Comparison of ENCODE assay signal across 1 cellular context in the genomic region with DNA sequence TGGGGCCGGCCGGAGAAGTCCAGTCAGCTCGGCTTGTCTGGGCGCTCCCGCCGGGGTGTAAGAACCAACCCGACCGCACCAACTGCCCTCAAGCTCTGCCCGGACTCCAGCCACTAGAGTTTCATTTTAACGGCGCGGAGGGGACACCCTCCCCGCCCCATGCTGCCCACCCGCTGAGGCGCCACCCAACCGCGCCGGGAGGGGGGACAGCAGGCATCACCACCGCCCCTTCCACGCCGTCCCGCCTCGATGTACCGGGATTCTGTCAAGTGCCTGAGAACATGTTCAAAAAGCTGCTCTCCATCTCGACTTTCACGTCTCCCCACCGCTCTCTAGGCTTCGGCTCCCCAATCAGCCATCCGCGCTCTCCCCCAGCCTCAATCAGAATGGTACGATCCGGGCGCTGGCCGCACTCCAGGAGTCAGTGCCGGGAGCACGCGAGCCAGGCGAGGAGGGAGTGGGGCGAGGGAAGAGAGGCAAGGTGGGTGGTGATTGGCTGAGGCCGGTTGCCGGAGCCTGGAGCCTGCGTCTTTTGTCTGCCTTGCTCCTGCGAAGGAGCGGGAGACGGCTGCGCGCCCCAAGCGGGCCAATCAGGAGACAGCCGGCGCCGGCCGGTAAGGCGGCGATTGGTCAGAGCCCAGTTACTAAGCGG.
TF ChIP-seq lines count a peak whose summit lies in the region.

Gene PIK3R3 (minus strand): TSS at position 101 of the 652 bp plus-strand sequence. CDS start 677 bp downstream, outside the sequence.

TF ChIP-seq in WTC11, 78 proteins besides CTCF, POLR2A, EP300 and RAD21 (continued from another document and continues in another):
- TF ChIP-seq, protein P1, sequence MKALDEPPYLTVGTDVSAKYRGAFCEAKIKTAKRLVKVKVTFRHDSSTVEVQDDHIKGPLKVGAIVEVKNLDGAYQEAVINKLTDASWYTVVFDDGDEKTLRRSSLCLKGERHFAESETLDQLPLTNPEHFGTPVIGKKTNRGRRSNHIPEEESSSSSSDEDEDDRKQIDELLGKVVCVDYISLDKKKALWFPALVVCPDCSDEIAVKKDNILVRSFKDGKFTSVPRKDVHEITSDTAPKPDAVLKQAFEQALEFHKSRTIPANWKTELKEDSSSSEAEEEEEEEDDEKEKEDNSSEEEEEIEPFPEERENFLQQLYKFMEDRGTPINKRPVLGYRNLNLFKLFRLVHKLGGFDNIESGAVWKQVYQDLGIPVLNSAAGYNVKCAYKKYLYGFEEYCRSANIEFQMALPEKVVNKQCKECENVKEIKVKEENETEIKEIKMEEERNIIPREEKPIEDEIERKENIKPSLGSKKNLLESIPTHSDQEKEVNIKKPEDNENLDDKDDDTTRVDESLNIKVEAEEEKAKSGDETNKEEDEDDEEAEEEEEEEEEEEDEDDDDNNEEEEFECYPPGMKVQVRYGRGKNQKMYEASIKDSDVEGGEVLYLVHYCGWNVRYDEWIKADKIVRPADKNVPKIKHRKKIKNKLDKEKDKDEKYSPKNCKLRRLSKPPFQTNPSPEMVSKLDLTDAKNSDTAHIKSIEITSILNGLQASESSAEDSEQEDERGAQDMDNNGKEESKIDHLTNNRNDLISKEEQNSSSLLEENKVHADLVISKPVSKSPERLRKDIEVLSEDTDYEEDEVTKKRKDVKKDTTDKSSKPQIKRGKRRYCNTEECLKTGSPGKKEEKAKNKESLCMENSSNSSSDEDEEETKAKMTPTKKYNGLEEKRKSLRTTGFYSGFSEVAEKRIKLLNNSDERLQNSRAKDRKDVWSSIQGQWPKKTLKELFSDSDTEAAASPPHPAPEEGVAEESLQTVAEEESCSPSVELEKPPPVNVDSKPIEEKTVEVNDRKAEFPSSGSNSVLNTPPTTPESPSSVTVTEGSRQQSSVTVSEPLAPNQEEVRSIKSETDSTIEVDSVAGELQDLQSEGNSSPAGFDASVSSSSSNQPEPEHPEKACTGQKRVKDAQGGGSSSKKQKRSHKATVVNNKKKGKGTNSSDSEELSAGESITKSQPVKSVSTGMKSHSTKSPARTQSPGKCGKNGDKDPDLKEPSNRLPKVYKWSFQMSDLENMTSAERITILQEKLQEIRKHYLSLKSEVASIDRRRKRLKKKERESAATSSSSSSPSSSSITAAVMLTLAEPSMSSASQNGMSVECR (CRISPR knock-in tag; IDR thresholded peaks at IDR 0.05; ENCODE audit: borderline replicate concordance) = peak; percentile 96; the same call in 1 of the 2 replicates
- peak; percentile 92; the same call in 1 of the 2 replicates for TF ChIP-seq TP53 (CRISPR knock-in tag; IDR thresholded peaks at IDR 0.05)
- no peak for TF ChIP-seq SMAD4 (CRISPR knock-in tag; IDR thresholded peaks at IDR 0.05)
- no peak; the same call in 1 of the 2 replicates for TF ChIP-seq ESRRA (CRISPR knock-in tag; IDR thresholded peaks at IDR 0.05; ENCODE audit: borderline replicate concordance)
- TF ChIP-seq, protein P2, sequence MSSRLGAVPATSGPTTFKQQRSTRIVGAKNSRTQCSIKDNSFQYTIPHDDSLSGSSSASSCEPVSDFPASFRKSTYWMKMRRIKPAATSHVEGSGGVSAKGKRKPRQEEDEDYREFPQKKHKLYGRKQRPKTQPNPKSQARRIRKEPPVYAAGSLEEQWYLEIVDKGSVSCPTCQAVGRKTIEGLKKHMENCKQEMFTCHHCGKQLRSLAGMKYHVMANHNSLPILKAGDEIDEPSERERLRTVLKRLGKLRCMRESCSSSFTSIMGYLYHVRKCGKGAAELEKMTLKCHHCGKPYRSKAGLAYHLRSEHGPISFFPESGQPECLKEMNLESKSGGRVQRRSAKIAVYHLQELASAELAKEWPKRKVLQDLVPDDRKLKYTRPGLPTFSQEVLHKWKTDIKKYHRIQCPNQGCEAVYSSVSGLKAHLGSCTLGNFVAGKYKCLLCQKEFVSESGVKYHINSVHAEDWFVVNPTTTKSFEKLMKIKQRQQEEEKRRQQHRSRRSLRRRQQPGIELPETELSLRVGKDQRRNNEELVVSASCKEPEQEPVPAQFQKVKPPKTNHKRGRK (CRISPR knock-in tag; IDR thresholded peaks at IDR 0.05; ENCODE audit: borderline replicate concordance) = no peak
- TF ChIP-seq, protein P3, sequence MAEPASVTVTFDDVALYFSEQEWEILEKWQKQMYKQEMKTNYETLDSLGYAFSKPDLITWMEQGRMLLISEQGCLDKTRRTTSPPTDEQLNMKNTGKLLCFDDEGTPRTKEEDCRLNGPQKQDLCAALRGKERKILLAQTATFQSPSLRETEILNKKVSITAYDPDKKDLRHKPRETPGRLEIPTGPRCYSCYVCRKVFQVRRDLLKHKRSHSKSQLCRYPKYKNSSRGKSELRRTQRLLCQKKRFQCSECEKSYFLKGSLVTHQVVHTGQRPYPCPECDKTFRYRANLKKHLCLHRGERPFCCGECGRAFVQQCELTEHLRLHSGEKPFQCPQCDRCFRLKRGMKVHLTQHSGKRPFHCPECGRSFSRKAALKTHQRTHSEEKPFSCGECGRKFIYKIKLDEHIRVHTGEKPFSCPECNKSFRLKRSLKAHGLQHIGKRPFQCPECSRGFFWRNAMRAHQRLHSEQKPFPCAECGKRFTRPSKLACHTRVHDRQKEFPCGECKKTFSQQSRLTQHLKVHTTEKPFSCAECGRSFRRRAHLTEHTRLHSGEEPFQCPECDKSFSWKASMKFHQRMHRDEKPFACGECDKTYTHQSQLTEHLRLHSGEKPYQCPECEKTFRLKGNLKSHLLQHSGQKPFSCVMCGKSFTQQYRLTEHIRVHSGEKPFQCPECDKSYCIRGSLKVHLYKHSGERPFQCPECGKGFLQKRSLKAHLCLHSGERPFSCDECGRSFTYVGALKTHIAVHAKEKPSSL (CRISPR knock-in tag; conservative IDR thresholded peaks at IDR 0.05) = no peak
- TF ChIP-seq RORB (CRISPR knock-in tag; IDR thresholded peaks at IDR 0.05) = peak; percentile 68; the same call in 1 of the 2 replicates
- no peak for TF ChIP-seq NR3C1 (CRISPR knock-in tag; conservative IDR thresholded peaks at IDR 0.05; ENCODE audit: low read depth)
- TF ChIP-seq FOXJ3 (CRISPR knock-in tag; IDR thresholded peaks at IDR 0.05; ENCODE audit: borderline replicate concordance) = peak; percentile 91
- TF ChIP-seq, protein P4, sequence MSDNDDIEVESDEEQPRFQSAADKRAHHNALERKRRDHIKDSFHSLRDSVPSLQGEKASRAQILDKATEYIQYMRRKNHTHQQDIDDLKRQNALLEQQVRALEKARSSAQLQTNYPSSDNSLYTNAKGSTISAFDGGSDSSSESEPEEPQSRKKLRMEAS (CRISPR knock-in tag; IDR thresholded peaks at IDR 0.05) = peak; percentile 98
- TF ChIP-seq ATF3 (CRISPR knock-in tag; conservative IDR thresholded peaks at IDR 0.05) = peak; percentile 84; the same call in 1 of the 2 replicates
- peak; percentile 95 for TF ChIP-seq TEAD1 (CRISPR knock-in tag; IDR thresholded peaks at IDR 0.05)
- TF ChIP-seq SMAD3 (CRISPR knock-in tag; IDR thresholded peaks at IDR 0.05; ENCODE audit: borderline replicate concordance) = peak; percentile 95
- TF ChIP-seq, protein P5, sequence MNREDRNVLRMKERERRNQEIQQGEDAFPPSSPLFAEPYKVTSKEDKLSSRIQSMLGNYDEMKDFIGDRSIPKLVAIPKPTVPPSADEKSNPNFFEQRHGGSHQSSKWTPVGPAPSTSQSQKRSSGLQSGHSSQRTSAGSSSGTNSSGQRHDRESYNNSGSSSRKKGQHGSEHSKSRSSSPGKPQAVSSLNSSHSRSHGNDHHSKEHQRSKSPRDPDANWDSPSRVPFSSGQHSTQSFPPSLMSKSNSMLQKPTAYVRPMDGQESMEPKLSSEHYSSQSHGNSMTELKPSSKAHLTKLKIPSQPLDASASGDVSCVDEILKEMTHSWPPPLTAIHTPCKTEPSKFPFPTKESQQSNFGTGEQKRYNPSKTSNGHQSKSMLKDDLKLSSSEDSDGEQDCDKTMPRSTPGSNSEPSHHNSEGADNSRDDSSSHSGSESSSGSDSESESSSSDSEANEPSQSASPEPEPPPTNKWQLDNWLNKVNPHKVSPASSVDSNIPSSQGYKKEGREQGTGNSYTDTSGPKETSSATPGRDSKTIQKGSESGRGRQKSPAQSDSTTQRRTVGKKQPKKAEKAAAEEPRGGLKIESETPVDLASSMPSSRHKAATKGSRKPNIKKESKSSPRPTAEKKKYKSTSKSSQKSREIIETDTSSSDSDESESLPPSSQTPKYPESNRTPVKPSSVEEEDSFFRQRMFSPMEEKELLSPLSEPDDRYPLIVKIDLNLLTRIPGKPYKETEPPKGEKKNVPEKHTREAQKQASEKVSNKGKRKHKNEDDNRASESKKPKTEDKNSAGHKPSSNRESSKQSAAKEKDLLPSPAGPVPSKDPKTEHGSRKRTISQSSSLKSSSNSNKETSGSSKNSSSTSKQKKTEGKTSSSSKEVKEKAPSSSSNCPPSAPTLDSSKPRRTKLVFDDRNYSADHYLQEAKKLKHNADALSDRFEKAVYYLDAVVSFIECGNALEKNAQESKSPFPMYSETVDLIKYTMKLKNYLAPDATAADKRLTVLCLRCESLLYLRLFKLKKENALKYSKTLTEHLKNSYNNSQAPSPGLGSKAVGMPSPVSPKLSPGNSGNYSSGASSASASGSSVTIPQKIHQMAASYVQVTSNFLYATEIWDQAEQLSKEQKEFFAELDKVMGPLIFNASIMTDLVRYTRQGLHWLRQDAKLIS (CRISPR knock-in tag; IDR thresholded peaks at IDR 0.05; ENCODE audit: borderline replicate concordance) = no peak
- TF ChIP-seq CREM (CRISPR knock-in tag; IDR thresholded peaks at IDR 0.05) = 0 out of 2 replicates have a peak, but pooled peaks have one; percentile 76
- TF ChIP-seq ZNF396 (CRISPR knock-in tag; IDR thresholded peaks at IDR 0.05; ENCODE audit: borderline replicate concordance) = no peak
- TF ChIP-seq, protein P6, sequence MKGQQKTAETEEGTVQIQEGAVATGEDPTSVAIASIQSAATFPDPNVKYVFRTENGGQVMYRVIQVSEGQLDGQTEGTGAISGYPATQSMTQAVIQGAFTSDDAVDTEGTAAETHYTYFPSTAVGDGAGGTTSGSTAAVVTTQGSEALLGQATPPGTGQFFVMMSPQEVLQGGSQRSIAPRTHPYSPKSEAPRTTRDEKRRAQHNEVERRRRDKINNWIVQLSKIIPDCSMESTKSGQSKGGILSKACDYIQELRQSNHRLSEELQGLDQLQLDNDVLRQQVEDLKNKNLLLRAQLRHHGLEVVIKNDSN (CRISPR knock-in tag; IDR thresholded peaks at IDR 0.05) = peak; percentile 77; the same call in 1 of the 2 replicates
- TF ChIP-seq OVOL2 (CRISPR knock-in tag; IDR thresholded peaks at IDR 0.05; ENCODE audit: borderline replicate concordance) = no peak
- TF ChIP-seq, protein P7, sequence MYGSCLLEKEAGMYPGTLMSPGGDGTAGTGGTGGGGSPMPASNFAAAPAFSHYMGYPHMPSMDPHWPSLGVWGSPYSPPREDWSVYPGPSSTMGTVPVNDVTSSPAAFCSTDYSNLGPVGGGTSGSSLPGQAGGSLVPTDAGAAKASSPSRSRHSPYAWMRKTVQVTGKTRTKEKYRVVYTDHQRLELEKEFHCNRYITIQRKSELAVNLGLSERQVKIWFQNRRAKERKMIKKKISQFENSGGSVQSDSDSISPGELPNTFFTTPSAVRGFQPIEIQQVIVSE (CRISPR knock-in tag; IDR thresholded peaks at IDR 0.05; ENCODE audit: borderline replicate concordance) = no peak; the same call in 1 of the 2 replicates
- no peak for TF ChIP-seq KAT7 (CRISPR knock-in tag; IDR thresholded peaks at IDR 0.05; ENCODE audit: borderline replicate concordance)
- peak; percentile 94 for TF ChIP-seq FOXK1 (CRISPR knock-in tag; IDR thresholded peaks at IDR 0.05)
- peak; percentile 41; the same call in 1 of the 2 replicates for TF ChIP-seq PREB (CRISPR knock-in tag; IDR thresholded peaks at IDR 0.05; ENCODE audit: borderline replicate concordance)
- no peak for TF ChIP-seq ERG (CRISPR knock-in tag; IDR thresholded peaks at IDR 0.05)
- TF ChIP-seq ZNF423 (CRISPR knock-in tag; IDR thresholded peaks at IDR 0.05) = peak; percentile 50
- peak; percentile 48 for TF ChIP-seq ZNF219 (CRISPR knock-in tag; IDR thresholded peaks at IDR 0.05; ENCODE audit: borderline replicate concordance)
- TF ChIP-seq MYBL2 (CRISPR knock-in tag; IDR thresholded peaks at IDR 0.05) = peak; percentile 97
- TF ChIP-seq JUN (CRISPR knock-in tag; IDR thresholded peaks at IDR 0.05) = peak; percentile 12; the same call in 1 of the 2 replicates
- 0 out of 2 replicates have a peak, but pooled peaks have one; percentile 42 for TF ChIP-seq E2F4 (CRISPR knock-in tag; IDR thresholded peaks at IDR 0.05; ENCODE audit: borderline replicate concordance, low read depth)
